In genomic region chr4:26782168-26782829, GRCh38 we compare ENCODE assay signal across 1 cellular context.
A peak's percentile ranks its signal among the peaks of the same experiment; 100 is the strongest.
TF ChIP-seq lines count a peak whose summit lies in the region.

No MANE protein-coding gene starts in this region.

TF ChIP-seq in K562, 482 proteins besides CTCF, POLR2A, EP300 and RAD21 (continued from another document and continues in another):
- TF ChIP-seq E2F6 (IDR thresholded peaks at IDR 0.05; ENCODE audit: borderline replicate concordance in 1 of 2, extremely low read depth in 1 of 2, insufficient read depth in 1 of 2, insufficient read length in 1 of 2, low read depth in 1 of 2, low read length in 1 of 2, poor library complexity in 1 of 2, severe bottlenecking in 1 of 2): no peak
- peak; percentile 64; the same call in 1 of the 2 replicates for TF ChIP-seq CHAMP1 (IDR thresholded peaks at IDR 0.05)
- TF ChIP-seq ELK3 (CRISPR knock-in tag; IDR thresholded peaks at IDR 0.05): no peak
- no peak for TF ChIP-seq ZNF561 (CRISPR knock-in tag; conservative IDR thresholded peaks at IDR 0.05)
- TF ChIP-seq RAD51 (IDR thresholded peaks at IDR 0.05; ENCODE audit: borderline replicate concordance, low read depth): peak; percentile 64
- TF ChIP-seq FOXA3 (CRISPR knock-in tag; conservative IDR thresholded peaks at IDR 0.05 in 1 of 2, IDR thresholded peaks at IDR 0.05 in 1 of 2): no peak
- no peak for TF ChIP-seq KLF1 (tag; IDR thresholded peaks at IDR 0.05)
- no peak for TF ChIP-seq TAF9B (IDR thresholded peaks at IDR 0.05; ENCODE audit: partially characterized antibody)
- TF ChIP-seq SFPQ (IDR thresholded peaks at IDR 0.05; ENCODE audit: low read depth, low read length): no peak
- no peak for TF ChIP-seq MECOM (CRISPR knock-in tag; IDR thresholded peaks at IDR 0.05)
- no peak for TF ChIP-seq PRPF4 (IDR thresholded peaks at IDR 0.05; ENCODE audit: insufficient read depth, low read depth, low read length, poor library complexity, severe bottlenecking)
- TF ChIP-seq POU5F1 (IDR thresholded peaks at IDR 0.05; ENCODE audit: borderline replicate concordance, low read depth, low read length, partially characterized antibody): no peak
- TF ChIP-seq, protein P1, sequence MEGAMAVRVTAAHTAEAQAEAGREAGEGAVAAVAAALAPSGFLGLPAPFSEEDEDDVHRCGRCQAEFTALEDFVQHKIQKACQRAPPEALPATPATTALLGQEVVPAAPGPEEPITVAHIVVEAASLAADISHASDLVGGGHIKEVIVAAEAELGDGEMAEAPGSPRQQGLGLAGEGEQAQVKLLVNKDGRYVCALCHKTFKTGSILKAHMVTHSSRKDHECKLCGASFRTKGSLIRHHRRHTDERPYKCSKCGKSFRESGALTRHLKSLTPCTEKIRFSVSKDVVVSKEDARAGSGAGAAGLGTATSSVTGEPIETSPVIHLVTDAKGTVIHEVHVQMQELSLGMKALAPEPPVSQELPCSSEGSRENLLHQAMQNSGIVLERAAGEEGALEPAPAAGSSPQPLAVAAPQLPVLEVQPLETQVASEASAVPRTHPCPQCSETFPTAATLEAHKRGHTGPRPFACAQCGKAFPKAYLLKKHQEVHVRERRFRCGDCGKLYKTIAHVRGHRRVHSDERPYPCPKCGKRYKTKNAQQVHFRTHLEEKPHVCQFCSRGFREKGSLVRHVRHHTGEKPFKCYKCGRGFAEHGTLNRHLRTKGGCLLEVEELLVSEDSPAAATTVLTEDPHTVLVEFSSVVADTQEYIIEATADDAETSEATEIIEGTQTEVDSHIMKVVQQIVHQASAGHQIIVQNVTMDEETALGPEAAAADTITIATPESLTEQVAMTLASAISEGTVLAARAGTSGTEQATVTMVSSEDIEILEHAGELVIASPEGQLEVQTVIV (CRISPR knock-in tag; IDR thresholded peaks at IDR 0.05; ENCODE audit: borderline replicate concordance): no peak
- peak; percentile 77 for TF ChIP-seq RNF2 (IDR thresholded peaks at IDR 0.05)
- TF ChIP-seq FOSL1 (tag; conservative IDR thresholded peaks at IDR 0.05): peak; percentile 66
- no peak for TF ChIP-seq RFX1 (IDR thresholded peaks at IDR 0.05)
- no peak for TF ChIP-seq NFRKB (IDR thresholded peaks at IDR 0.05; ENCODE audit: low read depth)
- peak; percentile 65 for TF ChIP-seq CCNT2 (IDR thresholded peaks at IDR 0.05; ENCODE audit: borderline replicate concordance, extremely low read depth, insufficient read length, low read depth, low read length)
- no peak for TF ChIP-seq ZNF41 (CRISPR knock-in tag; conservative IDR thresholded peaks at IDR 0.05)
- no peak for TF ChIP-seq SIN3B (IDR thresholded peaks at IDR 0.05; ENCODE audit: low read depth)
- no peak for TF ChIP-seq MED1 (CRISPR knock-in tag; IDR thresholded peaks at IDR 0.05; ENCODE audit: borderline replicate concordance)
- no peak for TF ChIP-seq KHSRP (IDR thresholded peaks at IDR 0.05)
- TF ChIP-seq, protein P2, sequence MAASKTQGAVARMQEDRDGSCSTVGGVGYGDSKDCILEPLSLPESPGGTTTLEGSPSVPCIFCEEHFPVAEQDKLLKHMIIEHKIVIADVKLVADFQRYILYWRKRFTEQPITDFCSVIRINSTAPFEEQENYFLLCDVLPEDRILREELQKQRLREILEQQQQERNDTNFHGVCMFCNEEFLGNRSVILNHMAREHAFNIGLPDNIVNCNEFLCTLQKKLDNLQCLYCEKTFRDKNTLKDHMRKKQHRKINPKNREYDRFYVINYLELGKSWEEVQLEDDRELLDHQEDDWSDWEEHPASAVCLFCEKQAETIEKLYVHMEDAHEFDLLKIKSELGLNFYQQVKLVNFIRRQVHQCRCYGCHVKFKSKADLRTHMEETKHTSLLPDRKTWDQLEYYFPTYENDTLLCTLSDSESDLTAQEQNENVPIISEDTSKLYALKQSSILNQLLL (CRISPR knock-in tag; IDR thresholded peaks at IDR 0.05; ENCODE audit: borderline replicate concordance): no peak
- TF ChIP-seq NR1H2 (CRISPR knock-in tag; IDR thresholded peaks at IDR 0.05): no peak
- TF ChIP-seq, protein P3, sequence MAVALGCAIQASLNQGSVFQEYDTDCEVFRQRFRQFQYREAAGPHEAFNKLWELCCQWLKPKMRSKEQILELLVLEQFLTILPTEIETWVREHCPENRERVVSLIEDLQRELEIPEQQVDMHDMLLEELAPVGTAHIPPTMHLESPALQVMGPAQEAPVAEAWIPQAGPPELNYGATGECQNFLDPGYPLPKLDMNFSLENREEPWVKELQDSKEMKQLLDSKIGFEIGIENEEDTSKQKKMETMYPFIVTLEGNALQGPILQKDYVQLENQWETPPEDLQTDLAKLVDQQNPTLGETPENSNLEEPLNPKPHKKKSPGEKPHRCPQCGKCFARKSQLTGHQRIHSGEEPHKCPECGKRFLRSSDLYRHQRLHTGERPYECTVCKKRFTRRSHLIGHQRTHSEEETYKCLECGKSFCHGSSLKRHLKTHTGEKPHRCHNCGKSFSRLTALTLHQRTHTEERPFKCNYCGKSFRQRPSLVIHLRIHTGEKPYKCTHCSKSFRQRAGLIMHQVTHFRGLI (CRISPR knock-in tag; IDR thresholded peaks at IDR 0.05): no peak
- TF ChIP-seq ELF2 (CRISPR knock-in tag; IDR thresholded peaks at IDR 0.05): no peak
- 0 out of 4 replicates have a peak, but pooled peaks of 1 of the 2 experiments have one; percentile 60 for TF ChIP-seq FOXK2 (conservative IDR thresholded peaks at IDR 0.05 in 1 of 2, IDR thresholded peaks at IDR 0.05 in 1 of 2; ENCODE audit: low read depth in 2 of 2)
- 0 out of 2 replicates have a peak, but pooled peaks have one; percentile 46 for TF ChIP-seq ZNF175 (CRISPR knock-in tag; IDR thresholded peaks at IDR 0.05; ENCODE audit: low read depth)
- no peak for TF ChIP-seq MCM7 (IDR thresholded peaks at IDR 0.05)
- peak; percentile 41; the same call in 1 of the 2 replicates for TF ChIP-seq MYBL2 (IDR thresholded peaks at IDR 0.05; ENCODE audit: low read depth)
- no peak for TF ChIP-seq MYBL2 (CRISPR knock-in tag; IDR thresholded peaks at IDR 0.05; ENCODE audit: borderline replicate concordance)
- peak; percentile 8; the same call in 1 of the 2 replicates for TF ChIP-seq TFE3 (CRISPR knock-in tag; IDR thresholded peaks at IDR 0.05)
- peak; percentile 95 for TF ChIP-seq TCF3 (CRISPR knock-in tag; IDR thresholded peaks at IDR 0.05)
- no peak for TF ChIP-seq ZNF217 (CRISPR knock-in tag; IDR thresholded peaks at IDR 0.05)
- no peak; the same call in none of the 2 replicates for TF ChIP-seq ZBTB40 (IDR thresholded peaks at IDR 0.05)
- TF ChIP-seq ZBTB40 (CRISPR knock-in tag; IDR thresholded peaks at IDR 0.05): no peak
